In the genomic region with DNA sequence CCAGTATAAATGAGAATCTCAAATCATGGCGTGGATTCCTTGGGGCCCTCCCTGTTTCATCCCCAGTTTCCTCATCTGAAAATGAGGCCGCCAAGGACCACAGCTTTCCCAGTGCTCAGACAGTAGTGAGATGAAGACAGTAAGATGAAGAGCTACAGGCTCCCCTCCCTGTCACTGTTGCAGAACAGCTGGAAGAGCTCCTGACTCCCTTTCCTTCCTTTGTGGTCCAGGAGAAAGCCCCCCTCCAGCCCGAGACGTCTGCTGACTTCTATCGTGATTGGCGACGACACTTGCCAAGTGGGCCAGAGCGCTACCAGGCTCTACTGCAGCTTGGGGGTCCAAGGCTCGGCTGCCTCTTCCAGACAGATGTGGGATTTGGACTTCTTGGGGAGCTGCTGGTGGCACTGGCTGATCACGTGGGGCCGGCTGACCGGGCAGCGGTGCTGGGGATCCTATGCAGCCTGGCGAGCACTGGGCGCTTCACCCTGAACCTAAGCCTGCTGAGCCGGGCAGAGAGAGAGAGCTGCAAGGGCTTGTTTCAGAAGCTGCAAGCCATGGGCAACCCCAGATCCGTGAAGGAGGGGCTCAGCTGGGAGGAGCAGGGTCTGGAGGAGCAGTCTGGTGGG, we compare ENCODE assay signal across 31 cellular contexts. TPM values are rescaled to one million over a fixed set of nuclear protein-coding genes. Genes with fewer than 3 reads are reported as not detected.
DNase-seq lines count a peak whose midpoint lies in the region; ATAC-seq and TF ChIP-seq lines count a peak whose summit lies in the region.
"Had no signal": no experiment of that assay in that cellular context is flagged by ENCODE, and none has a peak within 500 bp of the region (broad histone marks: within the 10 kb centered on the region; RNA-seq: fewer than 3 reads in every experiment).

No MANE protein-coding gene starts in this region.

- H3K4me1 ChIP-seq in HEK293 (ENCODE audit: control insufficient read depth, insufficient read depth, low read length) (peaks cover 24% of the 10 kb centered on the region), RWPE2 (ENCODE audit: insufficient read depth, poor library complexity, severe bottlenecking) (peaks cover 34% of the 10 kb centered on the region)

- H3K27me3 Mint-ChIP-seq in osteocyte (ENCODE audit: unreplicated experiment), result no peaks in the 10 kb centered on the region
- H3K27me3 Mint-ChIP-seq: activated CD4-positive, alpha-beta memory T cell treated with anti-CD3 and anti-CD28 coated beads for 36 hours had no signal

- H3K4me3 ChIP-seq in HEK293 (ENCODE audit: low read depth, low read length) (no peak overlapping the region), RWPE2 (ENCODE audit: severe bottlenecking) (no peak overlapping the region), coronary artery (no peak overlapping the region)
- H3K4me3 ChIP-seq: body of pancreas, dorsolateral prefrontal cortex, GM23338, psoas muscle, SK-N-MC, tibial artery had no signal

- peak overlapping the region; percentile 100 for H3K27ac Mint-ChIP-seq in osteocyte (ENCODE audit: unreplicated experiment)
- H3K27ac Mint-ChIP-seq: activated CD4-positive, alpha-beta memory T cell treated with anti-CD3 and anti-CD28 coated beads for 36 hours; activated T-cell treated with anti-CD3 and anti-CD28 coated beads, Interleukin-2, amount 50 U/mL, for 72 hours; GM23338; T-helper 1 cell treated with Interleukin-12 subunit alpha and Interleukin-12 subunit beta and Interleukin-4 antibody, amounts not matched to agents 30 μg/mL and 1 μg/mL, for 36 hours had no signal

- H3K27me3 ChIP-seq in RWPE2 (ENCODE audit: insufficient read depth, poor library complexity, severe bottlenecking), result no peaks in the 10 kb centered on the region
- H3K27me3 ChIP-seq: body of pancreas, dorsolateral prefrontal cortex, tibial artery had no signal

- CTCF ChIA-PET in HEK293 (lab: Yijun Ruan, JAX), result interaction anchor here (0.6 to 8.3 kb wide), 9 partner anchors 10 to 332 kb away, joined by 3 to 74 read pairs (median 6); a partner anchor contains a TSS

- no peak overlapping the region for H3K4me3 Mint-ChIP-seq in osteocyte (ENCODE audit: unreplicated experiment)
- H3K4me3 Mint-ChIP-seq: activated CD4-positive, alpha-beta memory T cell treated with anti-CD3 and anti-CD28 coated beads for 36 hours; activated T-cell treated with anti-CD3 and anti-CD28 coated beads, Interleukin-2, amount 50 U/mL, for 72 hours; GM23338; T-helper 1 cell treated with Interleukin-12 subunit alpha and Interleukin-12 subunit beta and Interleukin-4 antibody, amounts not matched to agents 30 μg/mL and 1 μg/mL, for 36 hours had no signal

- H3K4me1 Mint-ChIP-seq in osteocyte (ENCODE audit: unreplicated experiment), result peaks cover 52% of the 10 kb centered on the region

- POLR2A ChIA-PET in HEK293 (lab: Yijun Ruan, JAX), result interaction anchor here (0.5 to 2.5 kb wide), 4 partner anchors 9 to 247 kb away, joined by 3 to 6 read pairs (median 4); a partner anchor contains a TSS

- no peaks in the 10 kb centered on the region for H3K9me3 Mint-ChIP-seq in osteocyte (ENCODE audit: unreplicated experiment)
- H3K9me3 Mint-ChIP-seq: activated CD4-positive, alpha-beta memory T cell treated with anti-CD3 and anti-CD28 coated beads for 36 hours; activated T-cell treated with anti-CD3 and anti-CD28 coated beads, Interleukin-2, amount 50 U/mL, for 72 hours; CD14-positive monocyte; GM23338; T-helper 1 cell treated with Interleukin-12 subunit alpha and Interleukin-12 subunit beta and Interleukin-4 antibody, amounts not matched to agents 30 μg/mL and 1 μg/mL, for 36 hours had no signal

- TF ChIP-seq CTCF in HEK293 (tag by site-specific recombination; IDR thresholded peaks at IDR 0.05) (no peak), RWPE2 (IDR thresholded peaks at IDR 0.05; ENCODE audit: poor library complexity, severe bottlenecking) (no peak), coronary artery (IDR thresholded peaks at IDR 0.05) (no peak), osteocyte (IDR thresholded peaks at IDR 0.05) (no peak)

- H3K36me3 ChIP-seq in HEK293 (ENCODE audit: control insufficient read depth in 2 of 2, insufficient read depth in 1 of 2, low read length in 2 of 2) (peaks cover 0 to 18% of the 10 kb centered on the region in 2 experiments; a peak in 2 of 3 replicates), RWPE2 (ENCODE audit: low read depth) (peaks cover 8% of the 10 kb centered on the region)
- H3K36me3 ChIP-seq: tibial artery had no signal

- H3K27ac ChIP-seq in HEK293 (ENCODE audit: extremely low read depth, low read depth, low read length) (peak overlapping the region; percentile 45; the same call in 1 of the 2 replicates), RWPE2 (ENCODE audit: poor library complexity, severe bottlenecking) (peak overlapping the region; percentile 82), coronary artery (no peak overlapping the region)
- H3K27ac ChIP-seq: body of pancreas, psoas muscle, tibial artery had no signal

- H3K9me3 ChIP-seq in HEK293 (ENCODE audit: control insufficient read depth, insufficient read depth, low read depth, low read length), result no peaks in the 10 kb centered on the region
- no peaks in the 10 kb centered on the region for H3K9me3 ChIP-seq in RWPE2 (ENCODE audit: severe bottlenecking)
- H3K9me3 ChIP-seq: body of pancreas, psoas muscle, tibial artery had no signal

- H3K36me3 Mint-ChIP-seq in osteocyte (ENCODE audit: unreplicated experiment), result no peaks in the 10 kb centered on the region
- H3K36me3 Mint-ChIP-seq: activated CD4-positive, alpha-beta memory T cell treated with anti-CD3 and anti-CD28 coated beads for 36 hours had no signal

- DNase-seq in RWPE2 (ENCODE audit: low spot score) (no peak), coronary artery (ENCODE audit: low spot score) (peak; percentile 61), osteocyte (ENCODE audit: extremely low spot score, unreplicated experiment) (no peak), UCSD-AML1 (lab: John Stamatoyannopoulos, UW; ENCODE audit: unreplicated experiment) (no peak), NCI-H526 treated with DMSO at 0.1 percent for 48 hours (lab: John Stamatoyannopoulos, UW) (no peak), mucosa of gallbladder (ENCODE audit: low spot score) (no peak)
- DNase-seq: activated CD4-positive, alpha-beta memory T cell treated with anti-CD3 and anti-CD28 coated beads for 36 hours; activated T-cell treated with anti-CD3 and anti-CD28 coated beads, Interleukin-2, amount 50 U/mL, for 72 hours; body of pancreas; cerebellar nuclear complex; DND-41; GF-D8; hippocampal formation; NCI-H1092; NCI-H187 treated with DMSO at 0.1 percent for 48 hours; NCI-H2171; psoas muscle; RPMI8226; stimulated activated CD4-positive, alpha-beta T cell treated with anti-CD3 and anti-CD28 coated beads, Interleukin-4, amount 100 ng/mL, for 1 hour had no signal

- ATAC-seq in RWPE2 (ENCODE audit: low read depth), result no peak
- ATAC-seq: activated CD4-positive, CD25-positive, alpha-beta regulatory T cell treated with anti-CD3 and anti-CD28 coated beads, Interleukin-2, amount 50 U/mL, for 24 hours; activated T-cell treated with anti-CD3 and anti-CD28 coated beads, Interleukin-2, amount 50 U/mL, for 72 hours; body of pancreas; GM23338; psoas muscle; sciatic nerve had no signal

TF ChIP-seq in HEK293, 187 proteins besides CTCF, POLR2A, EP300 and RAD21 (continues in another document):
- TF ChIP-seq ZNF768 (tag by site-specific recombination; IDR thresholded peaks at IDR 0.05) (no peak), ZNF785 (tag by site-specific recombination; IDR thresholded peaks at IDR 0.05) (no peak), ZNF132 (tag by site-specific recombination; IDR thresholded peaks at IDR 0.05; ENCODE audit: borderline replicate concordance) (no peak), ZNF23 (tag by site-specific recombination; IDR thresholded peaks at IDR 0.05; ENCODE audit: borderline replicate concordance) (no peak)
- TF ChIP-seq, protein P1, sequence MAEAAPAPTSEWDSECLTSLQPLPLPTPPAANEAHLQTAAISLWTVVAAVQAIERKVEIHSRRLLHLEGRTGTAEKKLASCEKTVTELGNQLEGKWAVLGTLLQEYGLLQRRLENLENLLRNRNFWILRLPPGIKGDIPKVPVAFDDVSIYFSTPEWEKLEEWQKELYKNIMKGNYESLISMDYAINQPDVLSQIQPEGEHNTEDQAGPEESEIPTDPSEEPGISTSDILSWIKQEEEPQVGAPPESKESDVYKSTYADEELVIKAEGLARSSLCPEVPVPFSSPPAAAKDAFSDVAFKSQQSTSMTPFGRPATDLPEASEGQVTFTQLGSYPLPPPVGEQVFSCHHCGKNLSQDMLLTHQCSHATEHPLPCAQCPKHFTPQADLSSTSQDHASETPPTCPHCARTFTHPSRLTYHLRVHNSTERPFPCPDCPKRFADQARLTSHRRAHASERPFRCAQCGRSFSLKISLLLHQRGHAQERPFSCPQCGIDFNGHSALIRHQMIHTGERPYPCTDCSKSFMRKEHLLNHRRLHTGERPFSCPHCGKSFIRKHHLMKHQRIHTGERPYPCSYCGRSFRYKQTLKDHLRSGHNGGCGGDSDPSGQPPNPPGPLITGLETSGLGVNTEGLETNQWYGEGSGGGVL (tag by site-specific recombination; IDR thresholded peaks at IDR 0.05), result no peak

RNA-seq across cellular contexts. Expression of a gene that starts 3.0 kb away (rescaled TPM):
- total RNA-seq in osteocyte (95.6 and 102 TPM in 2 replicates), mucosa of gallbladder (72.8 TPM)

RNA-seq across cellular contexts. Expression of a gene that starts 13.1 kb away (rescaled TPM):
- total RNA-seq in osteocyte, result not detected in 2 replicates
- 0.09 TPM for total RNA-seq in mucosa of gallbladder
- total RNA-seq: activated CD4-positive, alpha-beta memory T cell treated with anti-CD3 and anti-CD28 coated beads for 36 hours; activated T-cell treated with anti-CD3 and anti-CD28 coated beads, Interleukin-2, amount 50 U/mL, for 72 hours; lung microvascular endothelial cell had no signal

RNA-seq across cellular contexts. Expression of a gene that starts 45.3 kb away (rescaled TPM):
- total RNA-seq in osteocyte, result 5.6 and 6.9 TPM in 2 replicates
- total RNA-seq in mucosa of gallbladder, result 1.4 TPM

RNA-seq across cellular contexts. Expression of a gene that starts 54.6 kb away (rescaled TPM):
- total RNA-seq in osteocyte (not detected in 2 replicates), mucosa of gallbladder (7.2 TPM)
- total RNA-seq: activated CD4-positive, alpha-beta memory T cell treated with anti-CD3 and anti-CD28 coated beads for 36 hours; activated T-cell treated with anti-CD3 and anti-CD28 coated beads, Interleukin-2, amount 50 U/mL, for 72 hours; fibroblast of lung; GM23338; lung microvascular endothelial cell; NCI-H460 had no signal

Comparison
In these comparisons a context has a peak if more than half of its experiments do, and no peak if none do; other contexts are left out.
1. H3K27ac ChIP-seq: peak in HEK293 (single experiment) and RWPE2 (single experiment); none in coronary artery (0 of 2).